ENCODE assay signal across 14 cellular contexts in genomic region chrX:132031867-132032266, GRCh38. TPM values are rescaled to one million over a fixed set of nuclear protein-coding genes. Genes with fewer than 3 reads are reported as not detected.
DNase-seq lines count a peak whose midpoint lies in the region; TF ChIP-seq lines count a peak whose summit lies in the region.
"Had no signal": no experiment of that assay in that cellular context is flagged by ENCODE, and none has a peak within 500 bp of the region (broad histone marks: within the 10 kb centered on the region; RNA-seq: fewer than 3 reads in every experiment).

No MANE protein-coding gene starts in this region.

- no peaks in the 10 kb centered on the region for H3K9me3 ChIP-seq in mesenchymal stem cell (ENCODE audit: control insufficient read depth, low read length)
- H3K9me3 ChIP-seq: right atrium auricular region, tibial artery had no signal

- no peaks in the 10 kb centered on the region; the same call in 1 of the 2 replicates for H4K20me1 ChIP-seq in KMS-11 (ENCODE audit: insufficient read depth)

- H4K91ac ChIP-seq in mesenchymal stem cell (ENCODE audit: low read length) = no peak overlapping the region

- H2BK120ac ChIP-seq in mesenchymal stem cell (ENCODE audit: low read depth, low read length) = no peak overlapping the region

- DNase-seq in activated CD4-positive, alpha-beta T cell treated with anti-CD3 and anti-CD28 coated beads, Interleukin-2, amount 10 ng/mL, durations not matched to agents 24 days and 14 days = no peak
- DNase-seq in activated CD4-positive, alpha-beta T cell treated with anti-CD3 and anti-CD28 coated beads, Interleukin-2, amount 50 U/mL, for 1 hour = no peak
- no peak for DNase-seq in activated T-helper 2 cell treated with anti-CD3 and anti-CD28 coated beads, Interferon-gamma antibody, Interleukin-2, Interleukin-4, amounts not matched to agents 10 μg/mL and 5 μg/mL and 100 μg/mL, durations not matched to agents 14 hours and 24 hours and 36 hours (ENCODE audit: low spot score)
- no peak for DNase-seq in neural crest cell (ENCODE audit: low read depth, low spot score)
- DNase-seq in mesenchymal stem cell = no peak
- no peak for DNase-seq in inferior parietal cortex (ENCODE audit: extremely low spot score)
- no peak for DNase-seq in SK-N-DZ (ENCODE audit: low spot score)
- DNase-seq: caudate nucleus, NCI-H2029 treated with DMSO at 0.1 percent for 48 hours, SHP77, tibial artery had no signal

- no peaks in the 10 kb centered on the region for H3K9me3 Mint-ChIP-seq in activated CD4-positive, alpha-beta T cell treated with anti-CD3 and anti-CD28 coated beads, Interleukin-2, amount 10 ng/mL, durations not matched to agents 24 days and 14 days
- H3K9me3 Mint-ChIP-seq in activated T-helper 2 cell treated with anti-CD3 and anti-CD28 coated beads, Interferon-gamma antibody, Interleukin-2, Interleukin-4, amounts not matched to agents 10 μg/mL and 5 μg/mL and 100 μg/mL, durations not matched to agents 14 hours and 24 hours and 36 hours = no peaks in the 10 kb centered on the region
- H3K9me3 Mint-ChIP-seq in neural crest cell = no peaks in the 10 kb centered on the region

- H3K27ac Mint-ChIP-seq in activated CD4-positive, alpha-beta T cell treated with anti-CD3 and anti-CD28 coated beads, Interleukin-2, amount 10 ng/mL, durations not matched to agents 24 days and 14 days = peak overlapping the region; percentile 60
- H3K27ac Mint-ChIP-seq in activated T-helper 2 cell treated with anti-CD3 and anti-CD28 coated beads, Interferon-gamma antibody, Interleukin-2, Interleukin-4, amounts not matched to agents 10 μg/mL and 5 μg/mL and 100 μg/mL, durations not matched to agents 14 hours and 24 hours and 36 hours = peak overlapping the region; percentile 42
- peak overlapping the region; percentile 53 for H3K27ac Mint-ChIP-seq in neural crest cell (ENCODE audit: unreplicated experiment)

- H2BK12ac ChIP-seq in mesenchymal stem cell (ENCODE audit: low read length in 2 of 2) = no peak overlapping the region

- H2BK5ac ChIP-seq in mesenchymal stem cell (ENCODE audit: low read depth, low read length, poor library complexity, severe bottlenecking) = no peak overlapping the region

- no peak overlapping the region for H3K23ac ChIP-seq in mesenchymal stem cell (ENCODE audit: low read length in 2 of 2)

- H3K4me2 ChIP-seq in KMS-11 (peak overlapping the region; percentile 21), mesenchymal stem cell (ENCODE audit: low read length, poor library complexity, severe bottlenecking) (no peak overlapping the region)

- H2AK5ac ChIP-seq in mesenchymal stem cell (ENCODE audit: low read length, severe bottlenecking) = no peak overlapping the region

- peak overlapping the region; percentile 65 for H3K4me3 Mint-ChIP-seq in activated CD4-positive, alpha-beta T cell treated with anti-CD3 and anti-CD28 coated beads, Interleukin-2, amount 10 ng/mL, durations not matched to agents 24 days and 14 days
- H3K4me3 Mint-ChIP-seq in activated T-helper 2 cell treated with anti-CD3 and anti-CD28 coated beads, Interferon-gamma antibody, Interleukin-2, Interleukin-4, amounts not matched to agents 10 μg/mL and 5 μg/mL and 100 μg/mL, durations not matched to agents 14 hours and 24 hours and 36 hours (ENCODE audit: low read depth) = peak overlapping the region; percentile 33
- no peak overlapping the region for H3K4me3 Mint-ChIP-seq in neural crest cell

- 96% methylated on average over 3 of the region's 4 CpGs for WGBS in mesenchymal stem cell

- no peaks in the 10 kb centered on the region for H3K79me1 ChIP-seq in mesenchymal stem cell (replicated peaks; ENCODE audit: low read length, poor library complexity, severe bottlenecking)

- H3K27me3 Mint-ChIP-seq in activated CD4-positive, alpha-beta T cell treated with anti-CD3 and anti-CD28 coated beads, Interleukin-2, amount 10 ng/mL, durations not matched to agents 24 days and 14 days = no peaks in the 10 kb centered on the region
- no peaks in the 10 kb centered on the region for H3K27me3 Mint-ChIP-seq in activated T-helper 2 cell treated with anti-CD3 and anti-CD28 coated beads, Interferon-gamma antibody, Interleukin-2, Interleukin-4, amounts not matched to agents 10 μg/mL and 5 μg/mL and 100 μg/mL, durations not matched to agents 14 hours and 24 hours and 36 hours (ENCODE audit: low read depth)
- H3K27me3 Mint-ChIP-seq in neural crest cell (ENCODE audit: low read depth) = no peaks in the 10 kb centered on the region

- TF ChIP-seq CTCF in KMS-11 (conservative IDR thresholded peaks at IDR 0.05; ENCODE audit: low read depth, low read length) (no peak), neural crest cell (conservative IDR thresholded peaks at IDR 0.05) (no peak)

- peaks cover 52% of the 10 kb centered on the region for H3K4me1 Mint-ChIP-seq in activated CD4-positive, alpha-beta T cell treated with anti-CD3 and anti-CD28 coated beads, Interleukin-2, amount 10 ng/mL, durations not matched to agents 24 days and 14 days
- H3K4me1 Mint-ChIP-seq in activated T-helper 2 cell treated with anti-CD3 and anti-CD28 coated beads, Interferon-gamma antibody, Interleukin-2, Interleukin-4, amounts not matched to agents 10 μg/mL and 5 μg/mL and 100 μg/mL, durations not matched to agents 14 hours and 24 hours and 36 hours (ENCODE audit: low read depth) = peaks cover 57% of the 10 kb centered on the region
- H3K4me1 Mint-ChIP-seq in neural crest cell = peaks cover 51% of the 10 kb centered on the region

- H3K4ac ChIP-seq in mesenchymal stem cell (ENCODE audit: low read depth in 1 of 2, low read length in 2 of 2) = no peak overlapping the region

- peaks cover 63% of the 10 kb centered on the region for H3K79me2 ChIP-seq in KMS-11 (ENCODE audit: insufficient read depth, low read depth)

- H3K27me3 ChIP-seq in KMS-11 (ENCODE audit: insufficient read depth, low read depth) (no peaks in the 10 kb centered on the region), mesenchymal stem cell (ENCODE audit: control insufficient read depth in 1 of 2, insufficient read depth in 1 of 2, low read length in 2 of 2) (peaks cover 0 to 10% of the 10 kb centered on the region in 2 experiments)
- H3K27me3 ChIP-seq: right atrium auricular region, tibial artery had no signal

- H3K4me3 ChIP-seq in KMS-11 (IDR thresholded peaks at IDR 0.05; ENCODE audit: insufficient read depth, low read depth, low read length) = no peak overlapping the region
- no peak overlapping the region for H3K4me3 ChIP-seq in mesenchymal stem cell (ENCODE audit: insufficient read depth in 1 of 2, low read depth in 1 of 2, low read length in 2 of 2)
- H3K4me3 ChIP-seq: lung, right atrium auricular region, tibial artery had no signal

- no peak overlapping the region for H2AFZ ChIP-seq in KMS-11 (ENCODE audit: low read depth)
- no peak overlapping the region for H2AFZ ChIP-seq in mesenchymal stem cell (ENCODE audit: low read depth, low read length)

- no peaks in the 10 kb centered on the region for H3K36me3 ChIP-seq in KMS-11 (ENCODE audit: insufficient read depth)
- H3K36me3 ChIP-seq in mesenchymal stem cell (ENCODE audit: control insufficient read depth in 1 of 2, insufficient read depth in 2 of 2, low read depth in 1 of 2, low read length in 2 of 2) = no peaks in the 10 kb centered on the region
- H3K36me3 ChIP-seq: right atrium auricular region, tibial artery had no signal

- peaks cover 33% of the 10 kb centered on the region for H3K36me3 Mint-ChIP-seq in activated CD4-positive, alpha-beta T cell treated with anti-CD3 and anti-CD28 coated beads, Interleukin-2, amount 10 ng/mL, durations not matched to agents 24 days and 14 days (ENCODE audit: low read depth)
- H3K36me3 Mint-ChIP-seq in activated T-helper 2 cell treated with anti-CD3 and anti-CD28 coated beads, Interferon-gamma antibody, Interleukin-2, Interleukin-4, amounts not matched to agents 10 μg/mL and 5 μg/mL and 100 μg/mL, durations not matched to agents 14 hours and 24 hours and 36 hours (ENCODE audit: low read depth) = peaks cover 51% of the 10 kb centered on the region
- peaks cover 15% of the 10 kb centered on the region for H3K36me3 Mint-ChIP-seq in neural crest cell (ENCODE audit: low read depth)

- no peak overlapping the region for H4K8ac ChIP-seq in mesenchymal stem cell (ENCODE audit: low read length)

- H3K4me1 ChIP-seq in KMS-11 (ENCODE audit: low read depth, poor library complexity, severe bottlenecking) (peaks cover 34% of the 10 kb centered on the region), mesenchymal stem cell (ENCODE audit: control insufficient read depth, insufficient read depth, low read depth, low read length) (no peaks in the 10 kb centered on the region)
- H3K4me1 ChIP-seq: right atrium auricular region, tibial artery had no signal

- H3K9ac ChIP-seq in KMS-11 (no peak overlapping the region), mesenchymal stem cell (ENCODE audit: low read length) (no peak overlapping the region)

- no peak overlapping the region for H3K18ac ChIP-seq in mesenchymal stem cell (ENCODE audit: low read depth in 1 of 2, low read length in 2 of 2)

- H3K27ac ChIP-seq in KMS-11 (no peak overlapping the region), mesenchymal stem cell (ENCODE audit: low read length, poor library complexity, severe bottlenecking) (no peak overlapping the region)
- H3K27ac ChIP-seq: right atrium auricular region, tibial artery had no signal

- intact Hi-C loops in activated CD4-positive, alpha-beta T cell treated with anti-CD3 and anti-CD28 coated beads, Interleukin-2, amount 10 ng/mL, durations not matched to agents 24 days and 14 days (cut with micrococcal nuclease) = loop anchor here (1.0 kb wide), 1 partner anchor 8 kb away; no protein-coding TSS in a partner anchor
- intact Hi-C loops in activated T-helper 2 cell treated with anti-CD3 and anti-CD28 coated beads, Interferon-gamma antibody, Interleukin-2, Interleukin-4, amounts not matched to agents 10 μg/mL and 5 μg/mL and 100 μg/mL, durations not matched to agents 14 hours and 24 hours and 36 hours (cut with micrococcal nuclease) = no loop called here

- H3K14ac ChIP-seq in mesenchymal stem cell (ENCODE audit: low read length in 2 of 2) = no peak overlapping the region

- H2BK15ac ChIP-seq in mesenchymal stem cell (ENCODE audit: low read depth, poor library complexity, severe bottlenecking) = no peak overlapping the region

RNA-seq across cellular contexts. Expression of gene STK26, which starts 8.8 kb away (rescaled TPM):
- total RNA-seq in activated CD4-positive, alpha-beta T cell treated with anti-CD3 and anti-CD28 coated beads, Interleukin-2, amount 10 ng/mL, durations not matched to agents 24 days and 14 days = 66.0 and 72.5 TPM in 2 replicates
- 108 and 115 TPM in 2 replicates for total RNA-seq in activated T-helper 2 cell treated with anti-CD3 and anti-CD28 coated beads, Interferon-gamma antibody, Interleukin-2, Interleukin-4, amounts not matched to agents 10 μg/mL and 5 μg/mL and 100 μg/mL, durations not matched to agents 14 hours and 24 hours and 36 hours
- 65.0 and 66.1 TPM in 2 replicates for total RNA-seq in neural crest cell
- polyA plus RNA-seq in mesenchymal stem cell (2013, experiment 1 of 2) = 11.1 TPM
- polyA plus RNA-seq in mesenchymal stem cell (2013, experiment 2 of 2) = 11.6 TPM
- polyA plus RNA-seq in SK-N-DZ (2014; cell fraction: cytosol; rRNA removed) = 0.30 and 0.71 TPM in 2 replicates
- 0.27 and 0.76 TPM in 2 replicates for polyA plus RNA-seq in SK-N-DZ (2014; cell fraction: nucleus; rRNA removed)
